23 cellular contexts compared by ENCODE assay signal in genomic region chr1:58317694-58318093, GRCh38.
"Had no signal": no experiment of that assay in that cellular context is flagged by ENCODE, and none has a peak within 500 bp of the region (broad histone marks: within the 10 kb centered on the region; RNA-seq: fewer than 3 reads in every experiment).

No MANE protein-coding gene starts in this region.

- H3K27ac ChIP-seq: stomach, suprapubic skin, testis, thoracic aorta, thyroid gland, tibial artery, tibial nerve, transverse colon, upper lobe of left lung, upper lobe of right lung, uterus, vagina had no signal

- H3K9me3 ChIP-seq: suprapubic skin, testis, thyroid gland, upper lobe of right lung, uterus, vagina had no signal

- H3K4me1 ChIP-seq: suprapubic skin, testis, thyroid gland, tibial artery, tibial nerve, transverse colon, upper lobe of left lung, upper lobe of right lung, uterus, vagina had no signal

- H3K27me3 ChIP-seq: stomach, suprapubic skin, testis, thyroid gland, tibial artery, tibial nerve, transverse colon, upper lobe of left lung, upper lobe of right lung, uterus, vagina had no signal

- ATAC-seq: stimulated activated naive B cell treated with anti-CD40 and anti-IgM and Interleukin-4, amounts not matched to agents 10 μg/mL and 1 μg/mL and 100 μg/mL, for 72 hours; stimulated activated naive CD8-positive, alpha-beta T cell treated with anti-CD3 and anti-CD28 coated beads, Interleukin-15, amount 100 ng/mL, for 72 hours; stimulated activated naive CD8-positive, alpha-beta T cell treated with anti-CD3 and anti-CD28 coated beads, Interleukin-15, Interleukin-2, amounts not matched to agents 100 U/mL and 50 U/mL, for 24 hours; upper lobe of right lung had no signal

- H3K4me3 ChIP-seq: stomach, suprapubic skin, testis, thoracic aorta, thyroid gland, tibial artery, tibial nerve, transverse colon, upper lobe of left lung, upper lobe of right lung, uterus, vagina had no signal

- DNase-seq: stimulated activated CD4-positive, alpha-beta T cell treated with anti-CD3 and anti-CD28 coated beads, Interleukin-2, amount 100 ng/mL, for 48 hours; stimulated activated CD4-positive, alpha-beta T cell treated with anti-CD3 and anti-CD28 coated beads, Interleukin-4, amount 100 ng/mL, for 1 hour; stimulated activated CD4-positive, alpha-beta T cell treated with anti-CD3 and anti-CD28 coated beads, Interleukin-4, amount 100 ng/mL, for 24 hours; stimulated activated CD4-positive, alpha-beta T cell treated with anti-CD3 and anti-CD28 coated beads, Interleukin-4, amount 100 ng/mL, for 4 hours; stimulated activated CD8-positive, alpha-beta memory T cell treated with anti-CD3 and anti-CD28 coated beads, Interleukin-4, amount 100 ng/mL, for 48 hours; stimulated activated naive B cell treated with anti-CD40 and anti-IgM and Interleukin-4, amounts not matched to agents 10 μg/mL and 1 μg/mL and 100 μg/mL, for 72 hours; stimulated activated naive CD4-positive, alpha-beta T cell; stimulated activated naive CD4-positive, alpha-beta T cell treated with Interleukin-2 at 50 U/mL for 16 hours; stimulated activated naive CD8-positive, alpha-beta T cell treated with anti-CD3 and anti-CD28 coated beads, Interleukin-15, amount 100 ng/mL, for 72 hours; stimulated activated naive CD8-positive, alpha-beta T cell treated with anti-CD3 and anti-CD28 coated beads, Interleukin-15, Interleukin-2, amounts not matched to agents 100 U/mL and 50 U/mL, for 24 hours; stomach; substantia nigra; testis; thyroid gland; tibial artery; transverse colon; upper lobe of left lung; upper lobe of right lung; uterus had no signal

- H3K36me3 ChIP-seq: suprapubic skin, thoracic aorta, thyroid gland, transverse colon, upper lobe of left lung, upper lobe of right lung, uterus, vagina had no signal
